1 cellular context compared by ENCODE assay signal in genomic region chr16:81316176-81316496, GRCh38.
TF ChIP-seq lines count a peak whose summit lies in the region.

No MANE protein-coding gene starts in this region.

TF ChIP-seq in WTC11, 78 proteins besides CTCF, POLR2A, EP300 and RAD21 (continued from another document):
- TF ChIP-seq STAT6 (CRISPR knock-in tag; conservative IDR thresholded peaks at IDR 0.05; ENCODE audit: low read depth) (no peak), ZNF121 (CRISPR knock-in tag; IDR thresholded peaks at IDR 0.05) (no peak), SMAD4 (CRISPR knock-in tag; IDR thresholded peaks at IDR 0.05) (no peak), ZNF671 (CRISPR knock-in tag; IDR thresholded peaks at IDR 0.05) (no peak), GRHL2 (CRISPR knock-in tag; IDR thresholded peaks at IDR 0.05; ENCODE audit: insufficient replicate concordance, severe bottlenecking) (no peak), ZNF512 (CRISPR knock-in tag; IDR thresholded peaks at IDR 0.05; ENCODE audit: borderline replicate concordance) (no peak), JUN (CRISPR knock-in tag; IDR thresholded peaks at IDR 0.05) (no peak), ZNF219 (CRISPR knock-in tag; IDR thresholded peaks at IDR 0.05; ENCODE audit: borderline replicate concordance) (no peak)
- TF ChIP-seq, protein P1, sequence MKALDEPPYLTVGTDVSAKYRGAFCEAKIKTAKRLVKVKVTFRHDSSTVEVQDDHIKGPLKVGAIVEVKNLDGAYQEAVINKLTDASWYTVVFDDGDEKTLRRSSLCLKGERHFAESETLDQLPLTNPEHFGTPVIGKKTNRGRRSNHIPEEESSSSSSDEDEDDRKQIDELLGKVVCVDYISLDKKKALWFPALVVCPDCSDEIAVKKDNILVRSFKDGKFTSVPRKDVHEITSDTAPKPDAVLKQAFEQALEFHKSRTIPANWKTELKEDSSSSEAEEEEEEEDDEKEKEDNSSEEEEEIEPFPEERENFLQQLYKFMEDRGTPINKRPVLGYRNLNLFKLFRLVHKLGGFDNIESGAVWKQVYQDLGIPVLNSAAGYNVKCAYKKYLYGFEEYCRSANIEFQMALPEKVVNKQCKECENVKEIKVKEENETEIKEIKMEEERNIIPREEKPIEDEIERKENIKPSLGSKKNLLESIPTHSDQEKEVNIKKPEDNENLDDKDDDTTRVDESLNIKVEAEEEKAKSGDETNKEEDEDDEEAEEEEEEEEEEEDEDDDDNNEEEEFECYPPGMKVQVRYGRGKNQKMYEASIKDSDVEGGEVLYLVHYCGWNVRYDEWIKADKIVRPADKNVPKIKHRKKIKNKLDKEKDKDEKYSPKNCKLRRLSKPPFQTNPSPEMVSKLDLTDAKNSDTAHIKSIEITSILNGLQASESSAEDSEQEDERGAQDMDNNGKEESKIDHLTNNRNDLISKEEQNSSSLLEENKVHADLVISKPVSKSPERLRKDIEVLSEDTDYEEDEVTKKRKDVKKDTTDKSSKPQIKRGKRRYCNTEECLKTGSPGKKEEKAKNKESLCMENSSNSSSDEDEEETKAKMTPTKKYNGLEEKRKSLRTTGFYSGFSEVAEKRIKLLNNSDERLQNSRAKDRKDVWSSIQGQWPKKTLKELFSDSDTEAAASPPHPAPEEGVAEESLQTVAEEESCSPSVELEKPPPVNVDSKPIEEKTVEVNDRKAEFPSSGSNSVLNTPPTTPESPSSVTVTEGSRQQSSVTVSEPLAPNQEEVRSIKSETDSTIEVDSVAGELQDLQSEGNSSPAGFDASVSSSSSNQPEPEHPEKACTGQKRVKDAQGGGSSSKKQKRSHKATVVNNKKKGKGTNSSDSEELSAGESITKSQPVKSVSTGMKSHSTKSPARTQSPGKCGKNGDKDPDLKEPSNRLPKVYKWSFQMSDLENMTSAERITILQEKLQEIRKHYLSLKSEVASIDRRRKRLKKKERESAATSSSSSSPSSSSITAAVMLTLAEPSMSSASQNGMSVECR (CRISPR knock-in tag; IDR thresholded peaks at IDR 0.05; ENCODE audit: borderline replicate concordance) = no peak
